Comparison of ENCODE assay signal across 18 cellular contexts in genomic region chrX:154064637-154065435, GRCh38. TPM values are rescaled to one million over a fixed set of nuclear protein-coding genes. Genes with fewer than 3 reads are reported as not detected.
A peak's percentile ranks its signal among the peaks of the same experiment; 100 is the strongest.
DNase-seq lines count a peak whose midpoint lies in the region; ATAC-seq and TF ChIP-seq lines count a peak whose summit lies in the region.
"Had no signal": no experiment of that assay in that cellular context is flagged by ENCODE, and none has a peak within 500 bp of the region (broad histone marks: within the 10 kb centered on the region; RNA-seq: fewer than 3 reads in every experiment).

No MANE protein-coding gene starts in this region.

- H3K4me1 Mint-ChIP-seq in activated naive CD8-positive, alpha-beta T cell treated with anti-CD3 and anti-CD28 coated beads, Interleukin-2, amount 50 U/mL, for 24 hours: peaks cover 58% of the 10 kb centered on the region
- peaks cover 48 to 54% of the 10 kb centered on the region in 2 donors for H3K4me1 Mint-ChIP-seq in natural killer cell

- H3K9me3 Mint-ChIP-seq in activated naive CD8-positive, alpha-beta T cell treated with anti-CD3 and anti-CD28 coated beads, Interleukin-2, amount 50 U/mL, for 24 hours: no peaks in the 10 kb centered on the region
- no peaks in the 10 kb centered on the region for H3K9me3 Mint-ChIP-seq in natural killer cell
- H3K9me3 Mint-ChIP-seq: dendritic cell treated with granulocyte-macrophage colony-stimulating factor and Interleukin-4, amounts not matched to agents 40 ng/mL and 50 ng/mL, for 4 days had no signal

- H3K27me3 Mint-ChIP-seq in activated naive CD8-positive, alpha-beta T cell treated with anti-CD3 and anti-CD28 coated beads, Interleukin-2, amount 50 U/mL, for 24 hours: no peaks in the 10 kb centered on the region
- H3K27me3 Mint-ChIP-seq in natural killer cell (ENCODE audit: low read depth in 2 of 2): no peaks in the 10 kb centered on the region
- H3K27me3 Mint-ChIP-seq: brain; dendritic cell treated with granulocyte-macrophage colony-stimulating factor and Interleukin-4, amounts not matched to agents 40 ng/mL and 50 ng/mL, for 4 days had no signal

- peak overlapping the region; percentile 61 for H3K27ac Mint-ChIP-seq in activated naive CD8-positive, alpha-beta T cell treated with anti-CD3 and anti-CD28 coated beads, Interleukin-2, amount 50 U/mL, for 24 hours
- peak overlapping the region; percentile 39 to 80 for H3K27ac Mint-ChIP-seq in natural killer cell
- H3K27ac Mint-ChIP-seq: dendritic cell treated with granulocyte-macrophage colony-stimulating factor and Interleukin-4, amounts not matched to agents 40 ng/mL and 50 ng/mL, for 4 days; nephron had no signal

- no peak for TF ChIP-seq CTCF in natural killer cell (IDR thresholded peaks at IDR 0.05)

- no peak for ATAC-seq in activated naive CD8-positive, alpha-beta T cell treated with anti-CD3 and anti-CD28 coated beads, Interleukin-2, amount 50 U/mL, for 24 hours
- no peak for ATAC-seq in natural killer cell

- no peak overlapping the region for H3K4me3 Mint-ChIP-seq in activated naive CD8-positive, alpha-beta T cell treated with anti-CD3 and anti-CD28 coated beads, Interleukin-2, amount 50 U/mL, for 24 hours
- peak overlapping the region; percentile 10 for H3K4me3 Mint-ChIP-seq in natural killer cell
- H3K4me3 Mint-ChIP-seq: brain; dendritic cell treated with granulocyte-macrophage colony-stimulating factor and Interleukin-4, amounts not matched to agents 40 ng/mL and 50 ng/mL, for 4 days; nephron had no signal

- H3K36me3 Mint-ChIP-seq in activated naive CD8-positive, alpha-beta T cell treated with anti-CD3 and anti-CD28 coated beads, Interleukin-2, amount 50 U/mL, for 24 hours (ENCODE audit: low read depth): peaks cover 5% of the 10 kb centered on the region
- no peaks in the 10 kb centered on the region for H3K36me3 Mint-ChIP-seq in natural killer cell

- DNase-seq in NCI-H2227 treated with DMSO at 0.1 percent for 48 hours (lab: John Stamatoyannopoulos, UW): peak; percentile 67
- DNase-seq in NCI-H2227 (lab: John Stamatoyannopoulos, UW; ENCODE audit: unreplicated experiment): no peak
- peak; percentile 45 for DNase-seq in ELF-1 (ENCODE audit: low read depth, low spot score)
- DNase-seq in activated naive CD8-positive, alpha-beta T cell treated with anti-CD3 and anti-CD28 coated beads, Interleukin-2, amount 50 U/mL, for 24 hours: no peak
- no peak for DNase-seq in natural killer cell
- no peak for DNase-seq in NCI-H748 (lab: John Stamatoyannopoulos, UW; ENCODE audit: unreplicated experiment)
- DNase-seq in NCI-H526 treated with DMSO at 0.1 percent for 48 hours (lab: John Stamatoyannopoulos, UW): no peak
- no peak for DNase-seq in DMS79 (lab: John Stamatoyannopoulos, UW)
- DNase-seq: 8988T; DMS153; GOT3; IMR-90; NCI-H2029; NCI-H69; stimulated activated CD4-positive, alpha-beta T cell treated with anti-CD3 and anti-CD28 coated beads, Interleukin-12 subunit alpha, Interleukin-12 subunit beta, amount 100 ng/mL, for 4 hours had no signal

- intact Hi-C loops in natural killer cell (cut with micrococcal nuclease): no loop called here

RNA-seq across cellular contexts. Expression of gene MECP2, which starts 32.7 kb away (rescaled TPM):
- total RNA-seq in natural killer cell: 100 to 1,000 TPM; 177 to 198 (median 182) TPM

RNA-seq across cellular contexts. Expression of gene IRAK1, which starts 45.1 kb away (rescaled TPM):
- 100 to 1,000 TPM in 2 of 3 donors, 10 to 100 TPM in 1; 87.5 to 114 (median 107) TPM for total RNA-seq in natural killer cell

Comparison
In these comparisons a context has a peak if more than half of its experiments do, and no peak if none do; other contexts are left out.
1. DNase-seq: peak in NCI-H2227 treated with DMSO at 0.1 percent for 48 hours (single experiment) and ELF-1 (single experiment); none in NCI-H2227 (single experiment), activated naive CD8-positive, alpha-beta T cell treated with anti-CD3 and anti-CD28 coated beads, Interleukin-2, amount 50 U/mL, for 24 hours (single experiment), natural killer cell (single experiment), NCI-H748 (single experiment), NCI-H526 treated with DMSO at 0.1 percent for 48 hours (single experiment) and DMS79 (single experiment).